Comparison of ENCODE assay signal across 11 cellular contexts in the genomic region with DNA sequence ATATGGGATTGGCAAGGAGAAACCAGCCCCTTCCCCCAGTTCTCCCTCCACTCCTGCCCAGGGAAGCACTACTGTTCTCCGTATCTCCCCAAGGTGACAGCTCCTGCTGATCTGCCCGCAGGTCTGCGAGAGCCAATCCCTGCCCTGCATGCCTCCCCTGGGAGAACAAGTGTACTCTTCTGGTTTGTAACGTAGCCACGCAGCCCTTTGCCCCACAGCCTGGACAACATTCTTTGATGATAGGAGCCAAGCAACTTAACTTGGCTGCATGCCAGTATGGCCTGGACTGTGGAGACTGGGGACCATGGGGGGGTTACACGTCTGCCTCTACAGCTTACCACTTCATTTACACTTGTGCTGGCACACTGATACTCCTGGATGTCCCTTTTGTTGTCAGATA. TPM values are rescaled to one million over a fixed set of nuclear protein-coding genes. Genes with fewer than 3 reads are reported as not detected.
DNase-seq lines count a peak whose midpoint lies in the region; ATAC-seq and TF ChIP-seq lines count a peak whose summit lies in the region.
"Had no signal": no experiment of that assay in that cellular context is flagged by ENCODE, and none has a peak within 500 bp of the region (broad histone marks: within the 10 kb centered on the region; RNA-seq: fewer than 3 reads in every experiment).

No MANE protein-coding gene starts in this region.

- H3K27ac ChIP-seq in right cardiac atrium (ENCODE audit: low read length) (peak overlapping the region; percentile 72), osteoblast (ENCODE audit: low read depth, low read length) (no peak overlapping the region)
- H3K27ac ChIP-seq: colonic mucosa, HL-60 had no signal

- peaks cover 22% of the 10 kb centered on the region for H3K27me3 Mint-ChIP-seq in activated T-helper 1 cell treated with anti-CD3 and anti-CD28 coated beads, Interleukin-12 subunit alpha, Interleukin-12 subunit beta, Interleukin-2, Interleukin-4 antibody, amounts not matched to agents 30 ng/mL and 10 ng/mL and 1 ng/mL, durations not matched to agents 14 hours and 24 hours and 36 hours (ENCODE audit: insufficient read depth)
- H3K27me3 Mint-ChIP-seq in activated CD8-positive, alpha-beta T cell treated with anti-CD3 and anti-CD28 coated beads, Interleukin-2, amount 10 ng/mL, durations not matched to agents 7 days and 5 days (ENCODE audit: low read depth) = peaks cover 20% of the 10 kb centered on the region

- H3K36me3 Mint-ChIP-seq in activated T-helper 1 cell treated with anti-CD3 and anti-CD28 coated beads, Interleukin-12 subunit alpha, Interleukin-12 subunit beta, Interleukin-2, Interleukin-4 antibody, amounts not matched to agents 30 ng/mL and 10 ng/mL and 1 ng/mL, durations not matched to agents 14 hours and 24 hours and 36 hours (ENCODE audit: low read depth) = no peaks in the 10 kb centered on the region
- peaks cover 13% of the 10 kb centered on the region for H3K36me3 Mint-ChIP-seq in activated CD8-positive, alpha-beta T cell treated with anti-CD3 and anti-CD28 coated beads, Interleukin-2, amount 10 ng/mL, durations not matched to agents 7 days and 5 days (ENCODE audit: low read depth)

- ATAC-seq in right cardiac atrium = peak; percentile 60 to 72
- no peak for ATAC-seq in HG03457 (IDR thresholded peaks at IDR 0.05; ENCODE audit: unreplicated experiment)
- ATAC-seq in GM19023 (IDR thresholded peaks at IDR 0.05; ENCODE audit: unreplicated experiment) = no peak
- ATAC-seq in activated CD8-positive, alpha-beta T cell treated with anti-CD3 and anti-CD28 coated beads, Interleukin-2, amount 10 ng/mL, durations not matched to agents 7 days and 5 days = no peak

- CTCF ChIA-PET in activated CD8-positive, alpha-beta T cell treated with anti-CD3 and anti-CD28 coated beads, Interleukin-2, amount 10 ng/mL, durations not matched to agents 7 days and 5 days (lab: Charles Lee) = interaction anchor here (5.4 kb wide), 1 partner anchor 69 kb away, joined by 40 read pairs; no protein-coding TSS in a partner anchor

- DNase-seq in HuH-7.5 (ENCODE audit: low spot score) (peak; percentile 38), right cardiac atrium (peak; percentile 71 to 85 (median 83)), retina (peak; percentile 6), osteoblast (ENCODE audit: insufficient read length, low spot score, missing footprints) (no peak)
- DNase-seq in activated T-helper 1 cell treated with anti-CD3 and anti-CD28 coated beads, Interleukin-12 subunit alpha, Interleukin-12 subunit beta, Interleukin-2, Interleukin-4 antibody, amounts not matched to agents 30 ng/mL and 10 ng/mL and 1 ng/mL, durations not matched to agents 14 hours and 24 hours and 36 hours (ENCODE audit: low spot score) = no peak
- no peak for DNase-seq in activated CD8-positive, alpha-beta T cell treated with anti-CD3 and anti-CD28 coated beads, Interleukin-2, amount 10 ng/mL, durations not matched to agents 7 days and 5 days
- DNase-seq: colonic mucosa, NCI-H526 had no signal

- H2AFZ ChIP-seq in osteoblast (ENCODE audit: low read length) = no peak overlapping the region

- no peak for TF ChIP-seq CTCF in osteoblast (IDR thresholded peaks at IDR 0.05; ENCODE audit: extremely low read depth, low read depth, low read length)

- no peak overlapping the region for H3K27ac Mint-ChIP-seq in activated T-helper 1 cell treated with anti-CD3 and anti-CD28 coated beads, Interleukin-12 subunit alpha, Interleukin-12 subunit beta, Interleukin-2, Interleukin-4 antibody, amounts not matched to agents 30 ng/mL and 10 ng/mL and 1 ng/mL, durations not matched to agents 14 hours and 24 hours and 36 hours
- no peak overlapping the region for H3K27ac Mint-ChIP-seq in activated CD8-positive, alpha-beta T cell treated with anti-CD3 and anti-CD28 coated beads, Interleukin-2, amount 10 ng/mL, durations not matched to agents 7 days and 5 days

- WGBS in right cardiac atrium = 41% methylated on average over 6 of the region's 6 CpGs

- peak overlapping the region; percentile 51 for H3K4me3 Mint-ChIP-seq in activated T-helper 1 cell treated with anti-CD3 and anti-CD28 coated beads, Interleukin-12 subunit alpha, Interleukin-12 subunit beta, Interleukin-2, Interleukin-4 antibody, amounts not matched to agents 30 ng/mL and 10 ng/mL and 1 ng/mL, durations not matched to agents 14 hours and 24 hours and 36 hours
- no peak overlapping the region for H3K4me3 Mint-ChIP-seq in activated CD8-positive, alpha-beta T cell treated with anti-CD3 and anti-CD28 coated beads, Interleukin-2, amount 10 ng/mL, durations not matched to agents 7 days and 5 days

- H3K4me1 ChIP-seq in right cardiac atrium (ENCODE audit: control insufficient read depth, insufficient read depth, low read length) (peaks cover 9% of the 10 kb centered on the region), osteoblast (ENCODE audit: insufficient read depth, low read length) (peaks cover 11% of the 10 kb centered on the region)
- H3K4me1 ChIP-seq: colonic mucosa had no signal

- no peak overlapping the region for H3K4me2 ChIP-seq in osteoblast (ENCODE audit: insufficient read depth, low read length)

- peaks cover 4% of the 10 kb centered on the region for H3K36me3 ChIP-seq in osteoblast (ENCODE audit: insufficient read depth, low read length)
- H3K36me3 ChIP-seq: colonic mucosa had no signal

- intact Hi-C loops in activated T-helper 1 cell treated with anti-CD3 and anti-CD28 coated beads, Interleukin-12 subunit alpha, Interleukin-12 subunit beta, Interleukin-2, Interleukin-4 antibody, amounts not matched to agents 30 ng/mL and 10 ng/mL and 1 ng/mL, durations not matched to agents 14 hours and 24 hours and 36 hours (cut with micrococcal nuclease) = loop anchor here (5.0 to 10.0 kb wide), 4 partner anchors 314 to 1556 kb away; partner anchors contain the start of genes CCNG2, MRPL1, RCHY1 and SDAD1
- intact Hi-C loops in right cardiac atrium (cut with DNase I) = loop anchor here in 2 of 4 donors (10.0 kb wide), 2 partner anchors 94 to 124 kb away; partner anchors contain the start of gene SCARB2 (in 1 of the 2)

- H3K4me3 ChIP-seq in right cardiac atrium (ENCODE audit: low read length) = peak overlapping the region; percentile 71
- H3K4me3 ChIP-seq in osteoblast (ENCODE audit: insufficient read depth, low read length) = no peak overlapping the region

- no peaks in the 10 kb centered on the region for H3K27me3 ChIP-seq in right cardiac atrium (ENCODE audit: control insufficient read depth, insufficient read depth)
- H3K27me3 ChIP-seq in osteoblast (ENCODE audit: insufficient read depth, low read length) = no peaks in the 10 kb centered on the region
- H3K27me3 ChIP-seq: colonic mucosa had no signal

- no peaks in the 10 kb centered on the region for H3K9me3 ChIP-seq in right cardiac atrium (ENCODE audit: control insufficient read depth, low read length)
- H3K9me3 ChIP-seq in osteoblast (ENCODE audit: low read depth, low read length) = no peaks in the 10 kb centered on the region
- H3K9me3 ChIP-seq: colonic mucosa had no signal

- no peaks in the 10 kb centered on the region for H4K20me1 ChIP-seq in osteoblast (ENCODE audit: insufficient read depth, low read length)

- no peaks in the 10 kb centered on the region for H3K9me3 Mint-ChIP-seq in activated T-helper 1 cell treated with anti-CD3 and anti-CD28 coated beads, Interleukin-12 subunit alpha, Interleukin-12 subunit beta, Interleukin-2, Interleukin-4 antibody, amounts not matched to agents 30 ng/mL and 10 ng/mL and 1 ng/mL, durations not matched to agents 14 hours and 24 hours and 36 hours
- no peaks in the 10 kb centered on the region for H3K9me3 Mint-ChIP-seq in activated CD8-positive, alpha-beta T cell treated with anti-CD3 and anti-CD28 coated beads, Interleukin-2, amount 10 ng/mL, durations not matched to agents 7 days and 5 days (ENCODE audit: insufficient read depth)

- H3K79me2 ChIP-seq in osteoblast (ENCODE audit: insufficient read depth, low read length) = peaks cover 21% of the 10 kb centered on the region

- POLR2A ChIA-PET in activated CD8-positive, alpha-beta T cell treated with anti-CD3 and anti-CD28 coated beads, Interleukin-2, amount 10 ng/mL, durations not matched to agents 7 days and 5 days (lab: Charles Lee) = no interaction called here

- peaks cover 27% of the 10 kb centered on the region for H3K4me1 Mint-ChIP-seq in activated T-helper 1 cell treated with anti-CD3 and anti-CD28 coated beads, Interleukin-12 subunit alpha, Interleukin-12 subunit beta, Interleukin-2, Interleukin-4 antibody, amounts not matched to agents 30 ng/mL and 10 ng/mL and 1 ng/mL, durations not matched to agents 14 hours and 24 hours and 36 hours (ENCODE audit: low read depth)
- peaks cover 24% of the 10 kb centered on the region for H3K4me1 Mint-ChIP-seq in activated CD8-positive, alpha-beta T cell treated with anti-CD3 and anti-CD28 coated beads, Interleukin-2, amount 10 ng/mL, durations not matched to agents 7 days and 5 days (ENCODE audit: low read depth)

RNA-seq across cellular contexts. Expression of gene STBD1, which starts 2.0 kb away (rescaled TPM):
- total RNA-seq in activated T-helper 1 cell treated with anti-CD3 and anti-CD28 coated beads, Interleukin-12 subunit alpha, Interleukin-12 subunit beta, Interleukin-2, Interleukin-4 antibody, amounts not matched to agents 30 ng/mL and 10 ng/mL and 1 ng/mL, durations not matched to agents 14 hours and 24 hours and 36 hours = 0.51 and 0.57 TPM in 2 replicates
- total RNA-seq in right cardiac atrium (10 to 100 TPM; 28.5 to 42.6 (median 31.3) TPM), osteoblast (3.6 and 6.5 TPM in 2 replicates)
- polyA plus RNA-seq in right cardiac atrium = 33.8 TPM
- 1 to 10 TPM; 1.5 to 1.6 TPM for total RNA-seq in activated CD8-positive, alpha-beta T cell treated with anti-CD3 and anti-CD28 coated beads, Interleukin-2, amount 10 ng/mL, durations not matched to agents 7 days and 5 days

RNA-seq across cellular contexts. Expression of gene FAM47E, which starts 57.0 kb away (rescaled TPM):
- total RNA-seq in activated T-helper 1 cell treated with anti-CD3 and anti-CD28 coated beads, Interleukin-12 subunit alpha, Interleukin-12 subunit beta, Interleukin-2, Interleukin-4 antibody, amounts not matched to agents 30 ng/mL and 10 ng/mL and 1 ng/mL, durations not matched to agents 14 hours and 24 hours and 36 hours = not detected in 2 replicates
- total RNA-seq in right cardiac atrium = 1 to 10 TPM; 2.6 to 3.3 (median 2.9) TPM
- 4.5 TPM for polyA plus RNA-seq in right cardiac atrium
- total RNA-seq in osteoblast = under 0.01 and 0.36 TPM in 2 replicates
- total RNA-seq in activated CD8-positive, alpha-beta T cell treated with anti-CD3 and anti-CD28 coated beads, Interleukin-2, amount 10 ng/mL, durations not matched to agents 7 days and 5 days = not detected

Comparison
In these comparisons a context has a peak if more than half of its experiments do, and no peak if none do; other contexts are left out.
1. DNase-seq: peak in HuH-7.5 (single experiment), right cardiac atrium (3 of 3) and retina (single experiment); none in activated T-helper 1 cell treated with anti-CD3 and anti-CD28 coated beads, Interleukin-12 subunit alpha, Interleukin-12 subunit beta, Interleukin-2, Interleukin-4 antibody, amounts not matched to agents 30 ng/mL and 10 ng/mL and 1 ng/mL, durations not matched to agents 14 hours and 24 hours and 36 hours (single experiment), osteoblast (single experiment) and activated CD8-positive, alpha-beta T cell treated with anti-CD3 and anti-CD28 coated beads, Interleukin-2, amount 10 ng/mL, durations not matched to agents 7 days and 5 days (single experiment).
2. ATAC-seq: peak in right cardiac atrium (2 of 2); none in HG03457 (single experiment), GM19023 (single experiment) and activated CD8-positive, alpha-beta T cell treated with anti-CD3 and anti-CD28 coated beads, Interleukin-2, amount 10 ng/mL, durations not matched to agents 7 days and 5 days (single experiment).